In the genomic region with DNA sequence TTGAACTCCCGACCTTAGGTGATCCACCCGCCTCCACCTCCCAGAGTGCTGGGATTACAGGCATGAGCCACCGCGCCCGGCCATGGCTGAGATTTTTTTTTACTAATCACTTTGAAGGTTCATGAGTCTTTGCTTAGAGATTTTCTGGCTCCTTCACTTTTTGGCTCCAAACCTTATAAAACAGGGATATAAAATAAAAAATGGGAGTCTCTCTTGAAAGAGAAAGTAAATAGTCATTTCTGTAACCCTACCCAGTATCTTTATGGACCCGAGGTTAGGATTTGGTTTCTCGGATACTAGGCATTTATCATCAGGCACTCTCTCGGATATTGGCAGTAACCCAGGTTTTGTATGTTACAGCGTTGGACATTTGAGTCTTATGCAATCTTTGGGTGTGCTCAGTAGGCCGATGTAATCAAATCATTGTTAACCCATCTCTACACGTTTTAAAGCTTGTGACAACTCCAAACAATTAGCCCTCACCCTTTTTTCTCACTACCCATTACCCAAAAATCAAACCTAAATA, we compare ENCODE assay signal across 11 cellular contexts. TPM values are rescaled to one million over a fixed set of nuclear protein-coding genes. Genes with fewer than 3 reads are reported as not detected.
A peak's percentile ranks its signal among the peaks of the same experiment; 100 is the strongest.
DNase-seq lines count a peak whose midpoint lies in the region; ATAC-seq and TF ChIP-seq lines count a peak whose summit lies in the region.
"Had no signal": no experiment of that assay in that cellular context is flagged by ENCODE, and none has a peak within 500 bp of the region (broad histone marks: within the 10 kb centered on the region; RNA-seq: fewer than 3 reads in every experiment).

No MANE protein-coding gene starts in this region.

- H3K36me3 Mint-ChIP-seq in activated T-cell treated with anti-CD3 and anti-CD28 coated beads, Interleukin-2, amount 50 U/mL, for 4 hours (ENCODE audit: insufficient read depth): no peaks in the 10 kb centered on the region

- H3K4me1 ChIP-seq in rectal smooth muscle tissue (ENCODE audit: control insufficient read depth, insufficient read depth, low read length): no peaks in the 10 kb centered on the region

- no peaks in the 10 kb centered on the region for H3K9me3 Mint-ChIP-seq in activated T-cell treated with anti-CD3 and anti-CD28 coated beads, Interleukin-2, amount 50 U/mL, for 4 hours
- H3K9me3 Mint-ChIP-seq: T-helper 1 cell treated with Interleukin-12 subunit alpha and Interleukin-12 subunit beta and Interleukin-4 antibody, amounts not matched to agents 30 μg/mL and 1 μg/mL, for 36 hours had no signal

- DNase-seq in GM04504 (ENCODE audit: low read depth) (peak; percentile 71), NCI-H69 (lab: John Stamatoyannopoulos, UW) (peak; percentile 83), fibroblast of pulmonary artery (ENCODE audit: low read depth) (peak; percentile 90)
- DNase-seq in effector CD8-positive, alpha-beta T cell (lab: John Stamatoyannopoulos, UW): no peak
- DNase-seq in activated T-cell treated with anti-CD3 and anti-CD28 coated beads, Interleukin-2, amount 50 U/mL, for 4 hours: no peak
- DNase-seq: cerebellar nuclear complex had no signal

- peaks cover 4% of the 10 kb centered on the region for H3K27me3 Mint-ChIP-seq in activated T-cell treated with anti-CD3 and anti-CD28 coated beads, Interleukin-2, amount 50 U/mL, for 4 hours (ENCODE audit: low read depth)

- H3K9ac ChIP-seq in rectal smooth muscle tissue (ENCODE audit: low read length): no peak overlapping the region

- no peaks in the 10 kb centered on the region for H3K27me3 ChIP-seq in rectal smooth muscle tissue (ENCODE audit: control insufficient read depth, insufficient read depth, low read length)

- no peaks in the 10 kb centered on the region for H3K36me3 ChIP-seq in rectal smooth muscle tissue (ENCODE audit: control insufficient read depth, insufficient read depth, low read length)

- H3K27ac ChIP-seq in rectal smooth muscle tissue (ENCODE audit: low read depth, low read length): peak overlapping the region; percentile 40
- H3K27ac ChIP-seq: HL-60 had no signal

- peak overlapping the region; percentile 46 for H3K4me3 ChIP-seq in fibroblast of pulmonary artery (replicated peaks; ENCODE audit: low read depth, low read length)
- H3K4me3 ChIP-seq in rectal smooth muscle tissue (ENCODE audit: low read length): no peak overlapping the region

- no peak for TF ChIP-seq CTCF in fibroblast of pulmonary artery (IDR thresholded peaks at IDR 0.05; ENCODE audit: low read length, missing control alignments)

- H3K4me1 Mint-ChIP-seq in activated T-cell treated with anti-CD3 and anti-CD28 coated beads, Interleukin-2, amount 50 U/mL, for 4 hours (ENCODE audit: low read depth): peaks cover 7% of the 10 kb centered on the region

- no peak for ATAC-seq in HG03097 (IDR thresholded peaks at IDR 0.05; ENCODE audit: low FRiP score, unreplicated experiment)
- no peak for ATAC-seq in HG03520 (IDR thresholded peaks at IDR 0.05; ENCODE audit: unreplicated experiment)
- no peak for ATAC-seq in activated T-cell treated with anti-CD3 and anti-CD28 coated beads, Interleukin-2, amount 50 U/mL, for 4 hours

- no peak overlapping the region for H3K4me3 Mint-ChIP-seq in activated T-cell treated with anti-CD3 and anti-CD28 coated beads, Interleukin-2, amount 50 U/mL, for 4 hours
- H3K4me3 Mint-ChIP-seq: T-helper 1 cell treated with Interleukin-12 subunit alpha and Interleukin-12 subunit beta and Interleukin-4 antibody, amounts not matched to agents 30 μg/mL and 1 μg/mL, for 36 hours had no signal

RNA-seq across cellular contexts. Expression of gene STXBP1, which starts 25.3 kb away (rescaled TPM):
- 10 to 100 TPM; 10.8 to 11.6 (median 11.0) TPM for total RNA-seq in activated T-cell treated with anti-CD3 and anti-CD28 coated beads, Interleukin-2, amount 50 U/mL, for 4 hours

Comparison
In these comparisons a context has a peak if more than half of its experiments do, and no peak if none do; other contexts are left out.
1. DNase-seq: peak in GM04504 (single experiment), NCI-H69 (single experiment) and fibroblast of pulmonary artery (single experiment); none in effector CD8-positive, alpha-beta T cell (single experiment) and activated T-cell treated with anti-CD3 and anti-CD28 coated beads, Interleukin-2, amount 50 U/mL, for 4 hours (single experiment).